Comparison of ENCODE assay signal across 24 cellular contexts in genomic region chr2:104262714-104263113, GRCh38.
"Had no signal": no experiment of that assay in that cellular context is flagged by ENCODE, and none has a peak within 500 bp of the region (broad histone marks: within the 10 kb centered on the region; RNA-seq: fewer than 3 reads in every experiment).

No MANE protein-coding gene starts in this region.

- DNase-seq: stimulated activated CD4-positive, alpha-beta T cell treated with anti-CD3 and anti-CD28 coated beads, Interleukin-2, amount 100 ng/mL, for 48 hours; stimulated activated CD4-positive, alpha-beta T cell treated with anti-CD3 and anti-CD28 coated beads, Interleukin-4, amount 100 ng/mL, for 1 hour; stimulated activated CD4-positive, alpha-beta T cell treated with anti-CD3 and anti-CD28 coated beads, Interleukin-4, amount 100 ng/mL, for 24 hours; stimulated activated CD4-positive, alpha-beta T cell treated with anti-CD3 and anti-CD28 coated beads, Interleukin-4, amount 100 ng/mL, for 4 hours; stimulated activated CD8-positive, alpha-beta memory T cell treated with anti-CD3 and anti-CD28 coated beads, Interleukin-4, amount 100 ng/mL, for 48 hours; stimulated activated naive B cell treated with anti-CD40 and anti-IgM and Interleukin-4, amounts not matched to agents 10 μg/mL and 1 μg/mL and 100 μg/mL, for 72 hours; stimulated activated naive CD4-positive, alpha-beta T cell; stimulated activated naive CD4-positive, alpha-beta T cell treated with Interleukin-2 at 50 U/mL for 16 hours; stimulated activated naive CD8-positive, alpha-beta T cell treated with anti-CD3 and anti-CD28 coated beads, Interleukin-15, amount 100 ng/mL, for 72 hours; stimulated activated naive CD8-positive, alpha-beta T cell treated with anti-CD3 and anti-CD28 coated beads, Interleukin-15, Interleukin-2, amounts not matched to agents 100 U/mL and 50 U/mL, for 24 hours; stomach; substantia nigra; testis; thyroid gland; tibial artery; transverse colon; trophoblast cell; upper lobe of left lung; upper lobe of right lung; uterus had no signal

- H3K27ac ChIP-seq: stomach, suprapubic skin, testis, thoracic aorta, thyroid gland, tibial artery, tibial nerve, transverse colon, upper lobe of left lung, upper lobe of right lung, uterus, vagina had no signal

- H3K9me3 ChIP-seq: testis, thyroid gland, uterus had no signal

- H3K36me3 ChIP-seq: stomach, suprapubic skin, thoracic aorta, thyroid gland, tibial artery, tibial nerve, transverse colon, upper lobe of left lung, upper lobe of right lung, uterus, vagina had no signal

- H3K4me3 ChIP-seq: stomach, suprapubic skin, testis, thoracic aorta, thyroid gland, tibial artery, tibial nerve, transverse colon, upper lobe of left lung, upper lobe of right lung, uterus, vagina had no signal

- H3K4me1 ChIP-seq: stomach, suprapubic skin, testis, thyroid gland, tibial artery, tibial nerve, transverse colon, upper lobe of left lung, upper lobe of right lung, uterus, vagina had no signal
